In the genomic region with DNA sequence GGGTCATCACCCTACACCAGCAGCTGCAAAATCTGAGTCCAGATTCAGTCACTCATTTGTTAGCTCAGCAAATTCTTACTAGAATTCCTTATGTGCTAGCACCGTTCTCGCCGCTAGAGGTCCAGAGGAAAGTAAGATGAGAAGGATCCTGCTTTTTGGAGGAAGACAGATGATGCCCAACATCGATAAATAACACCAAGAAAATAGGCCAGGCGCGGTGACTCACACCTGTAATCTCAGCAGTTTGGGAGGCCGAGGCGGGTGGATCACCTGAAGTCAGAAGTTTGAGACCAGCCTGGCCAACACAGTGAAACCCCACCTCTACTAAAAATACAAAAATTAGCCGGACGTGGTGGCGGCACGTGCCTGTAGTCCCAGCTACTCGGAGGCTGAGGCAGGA, we compare ENCODE assay signal across 13 cellular contexts. TPM values are rescaled to one million over a fixed set of nuclear protein-coding genes. Genes with fewer than 3 reads are reported as not detected.
DNase-seq lines count a peak whose midpoint lies in the region; ATAC-seq and TF ChIP-seq lines count a peak whose summit lies in the region.
"Not testable (repeated sequence)": the region's sequence is repeated elsewhere in the genome, so short reads cannot be mapped to it uniquely, and the experiment has no call there.
"Had no signal": no experiment of that assay in that cellular context is flagged by ENCODE, and none has a peak within 500 bp of the region (broad histone marks: within the 10 kb centered on the region; RNA-seq: fewer than 3 reads in every experiment).

No MANE protein-coding gene starts in this region.

- TF ChIP-seq CTCF in C4-2B (conservative IDR thresholded peaks at IDR 0.05) (peak; percentile 73), HFFc6 (IDR thresholded peaks at IDR 0.05) (peak; percentile 46; the same call in 1 of the 2 replicates), cardiac fibroblast (IDR thresholded peaks at IDR 0.05; ENCODE audit: low read depth, low read length) (peak; percentile 25), fibroblast of the aortic adventitia (IDR thresholded peaks at IDR 0.05; ENCODE audit: insufficient read depth, low read length) (peak; percentile 50), parathyroid adenoma (IDR thresholded peaks at IDR 0.05) (peak; percentile 43), upper lobe of right lung (IDR thresholded peaks at IDR 0.05) (peak; percentile 15)
- not testable (repeated sequence) for TF ChIP-seq CTCF in lower lobe of right lung (IDR thresholded peaks at IDR 0.05)

- H3K27ac ChIP-seq in C4-2B, lower lobe of right lung, parathyroid adenoma, upper lobe of right lung: not testable (repeated sequence)

- H3K4me3 Mint-ChIP-seq in HFFc6, T-helper 17 cell: not testable (repeated sequence)

- H3K4me3 ChIP-seq in cardiac fibroblast (replicated peaks in 1 of 2; ENCODE audit: low read depth in 2 of 2, low read length in 2 of 2); fibroblast of the aortic adventitia (ENCODE audit: low read depth, low read length); lower lobe of right lung; parathyroid adenoma (ENCODE audit: low read depth, low read length); upper lobe of right lung: not testable (repeated sequence)

- H3K27me3 ChIP-seq in lower lobe of right lung (ENCODE audit: low read depth) (peaks cover 11% of the 10 kb centered on the region), upper lobe of right lung (peaks cover 12% of the 10 kb centered on the region)
- not testable (repeated sequence) for H3K27me3 ChIP-seq in parathyroid adenoma (ENCODE audit: control insufficient read depth, insufficient read depth, low read length)

- not testable (repeated sequence) for ATAC-seq in T-helper 17 cell, lower lobe of right lung, upper lobe of right lung

- intact Hi-C loops in lower lobe of right lung (cut with DNase I); upper lobe of right lung (cut with DNase I): not testable (repeated sequence)

- peaks cover 27% of the 10 kb centered on the region for H3K36me3 ChIP-seq in lower lobe of right lung
- H3K36me3 ChIP-seq in parathyroid adenoma (ENCODE audit: control insufficient read depth, insufficient read depth, low read length); upper lobe of right lung: not testable (repeated sequence)

- not testable (repeated sequence) for H3K4me1 Mint-ChIP-seq in HFFc6 (ENCODE audit: low read depth); T-helper 17 cell

- not testable (repeated sequence) for H3K27ac Mint-ChIP-seq in HFFc6
- H3K27ac Mint-ChIP-seq in T-helper 17 cell = peak overlapping the region; percentile 41

- H3K36me3 Mint-ChIP-seq in HFFc6 (ENCODE audit: low read depth); T-helper 17 cell (ENCODE audit: low read depth): not testable (repeated sequence)

- not testable (repeated sequence) for H3K4me2 ChIP-seq in parathyroid adenoma (ENCODE audit: low read length)

- H3K9ac ChIP-seq in parathyroid adenoma = not testable (repeated sequence)

- DNase-seq in HFFc6, T-helper 17 cell, upper lobe of right lung: not testable (repeated sequence)
- peak; percentile 28 to 29 for DNase-seq in cardiac fibroblast (ENCODE audit: low read depth in 2 of 2)
- peak; percentile 40 for DNase-seq in fibroblast of the aortic adventitia (ENCODE audit: low read depth)
- DNase-seq in lower lobe of right lung = peak; percentile 30

- peaks cover 17% of the 10 kb centered on the region for H3K27me3 Mint-ChIP-seq in HFFc6 (ENCODE audit: insufficient read depth)
- H3K27me3 Mint-ChIP-seq in T-helper 17 cell = not testable (repeated sequence)

- H3K9me3 ChIP-seq in T-helper 17 cell (ENCODE audit: control insufficient read depth, low read length, poor library complexity, severe bottlenecking); lower lobe of right lung; parathyroid adenoma (ENCODE audit: control insufficient read depth, low read length); upper lobe of right lung: not testable (repeated sequence)

- not testable (repeated sequence) for H2AFZ ChIP-seq in parathyroid adenoma

- H3K9me3 Mint-ChIP-seq in HFFc6 = not testable (repeated sequence)

- peaks cover 13% of the 10 kb centered on the region for H3K4me1 ChIP-seq in lower lobe of right lung
- peaks cover 11% of the 10 kb centered on the region for H3K4me1 ChIP-seq in parathyroid adenoma
- not testable (repeated sequence) for H3K4me1 ChIP-seq in upper lobe of right lung

- not testable (repeated sequence) for H3K79me2 ChIP-seq in parathyroid adenoma

RNA-seq across cellular contexts. Expression of a gene that starts 4.1 kb away (rescaled TPM):
- not detected for total RNA-seq in HFFc6 (2021; fragmentation: NEBNext Ultra II Directional; extraction: Animal tissue kit (Norgen Biotek cat#: 25700))
- total RNA-seq in T-helper 17 cell = not detected
- not detected in 2 replicates for total RNA-seq in fibroblast of the aortic adventitia (ENCODE audit: low replicate concordance)
- total RNA-seq in lower lobe of right lung = not detected
- not detected for total RNA-seq in upper lobe of right lung
- total RNA-seq: activated CD8-positive, alpha-beta memory T cell treated with anti-CD3 and anti-CD28 coated beads for 36 hours; activated T-cell treated with anti-CD3 and anti-CD28 coated beads, Interleukin-2, amount 50 U/mL, for 4 hours; CD4-positive, alpha-beta memory T cell; esophagus muscularis mucosa; GM12878 had no signal

RNA-seq across cellular contexts. Expression of a gene that starts 5.9 kb away (rescaled TPM):
- 10 to 100 TPM; 14.9 to 20.4 (median 17.5) TPM for total RNA-seq in HFFc6 (2021; fragmentation: NEBNext Ultra II Directional; extraction: Animal tissue kit (Norgen Biotek cat#: 25700))
- total RNA-seq in T-helper 17 cell = 10 to 100 TPM; 49.2 to 59.6 TPM
- 25.8 and 35.4 TPM in 2 replicates for total RNA-seq in fibroblast of the aortic adventitia (ENCODE audit: low replicate concordance)
- total RNA-seq in lower lobe of right lung = 29.2 TPM
- total RNA-seq in upper lobe of right lung = 34.3 TPM

RNA-seq across cellular contexts. Expression of a gene that starts 35.5 kb away (rescaled TPM):
- total RNA-seq in HFFc6 (2021; fragmentation: NEBNext Ultra II Directional; extraction: Animal tissue kit (Norgen Biotek cat#: 25700)) = under 1 TPM; 0.12 to 0.76 (median 0.28) TPM
- total RNA-seq in T-helper 17 cell = 1 to 10 TPM; 1.2 to 1.3 TPM
- 0.99 and 1.7 TPM in 2 replicates for total RNA-seq in fibroblast of the aortic adventitia (ENCODE audit: low replicate concordance)
- total RNA-seq in lower lobe of right lung = 3.8 TPM
- total RNA-seq in upper lobe of right lung = 1.3 TPM

RNA-seq across cellular contexts. Expression of a gene that starts 46.8 kb away (rescaled TPM):
- total RNA-seq in HFFc6 (2021; fragmentation: NEBNext Ultra II Directional; extraction: Animal tissue kit (Norgen Biotek cat#: 25700)) = 10 to 100 TPM; 15.3 to 23.3 (median 17.5) TPM
- 10 to 100 TPM; 16.4 to 21.8 TPM for total RNA-seq in T-helper 17 cell
- total RNA-seq in fibroblast of the aortic adventitia (ENCODE audit: low replicate concordance) = 15.7 and 273 TPM in 2 replicates
- total RNA-seq in lower lobe of right lung = 70.4 TPM
- total RNA-seq in upper lobe of right lung = 73.9 TPM

RNA-seq across cellular contexts. Expression of a gene that starts 59.8 kb away (rescaled TPM):
- total RNA-seq in HFFc6 (2021; fragmentation: NEBNext Ultra II Directional; extraction: Animal tissue kit (Norgen Biotek cat#: 25700)) = under 1 TPM in 1 of 6 experiments, not detected in 5; 0.05 TPM
- total RNA-seq in T-helper 17 cell (not detected), fibroblast of the aortic adventitia (ENCODE audit: low replicate concordance) (not detected in 2 replicates), lower lobe of right lung (1.5 TPM), upper lobe of right lung (0.09 TPM)
- total RNA-seq: activated CD8-positive, alpha-beta memory T cell treated with anti-CD3 and anti-CD28 coated beads for 36 hours; CD4-positive, alpha-beta memory T cell; esophagus muscularis mucosa; GM12878 had no signal
